Comparison of ENCODE assay signal across 9 cellular contexts in genomic region chr3:143084856-143085731, GRCh38. TPM values are rescaled to one million over a fixed set of nuclear protein-coding genes. Genes with fewer than 3 reads are reported as not detected.
A peak's percentile ranks its signal among the peaks of the same experiment; 100 is the strongest.
DNase-seq lines count a peak whose midpoint lies in the region; ATAC-seq, FAIRE-seq and TF ChIP-seq lines count a peak whose summit lies in the region.
"Had no signal": no experiment of that assay in that cellular context is flagged by ENCODE, and none has a peak within 500 bp of the region (broad histone marks: within the 10 kb centered on the region; RNA-seq: fewer than 3 reads in every experiment).

No MANE protein-coding gene starts in this region.

- TF ChIP-seq EP300 in transverse colon (IDR thresholded peaks at IDR 0.05; ENCODE audit: low read depth) = no peak

- intact Hi-C loops in transverse colon (cut with DNase I; ENCODE audit: low total_unique reads) = no loop called here

- FAIRE-seq in urothelium cell line (lab: Jason Lieb, UNC) = no peak
- FAIRE-seq: colon had no signal

- H3K4me3 Mint-ChIP-seq in IgD-negative memory B cell (peak overlapping the region in 3 of 4 donors; percentile 34 to 87 (median 68)), endothelial cell (ENCODE audit: unreplicated experiment) (peak overlapping the region; percentile 57)

- H3K4me1 Mint-ChIP-seq in IgD-negative memory B cell = peaks cover 13 to 26% (median 19%) of the 10 kb centered on the region in 3 donors
- no peaks in the 10 kb centered on the region for H3K4me1 Mint-ChIP-seq in endothelial cell (ENCODE audit: unreplicated experiment)

- H3K27me3 Mint-ChIP-seq in IgD-negative memory B cell (no peaks in the 10 kb centered on the region), endothelial cell (ENCODE audit: unreplicated experiment) (peaks cover 12% of the 10 kb centered on the region)

- H3K27me3 ChIP-seq in transverse colon = no peaks in the 10 kb centered on the region

- peak overlapping the region in 1 of 3 donors; percentile 62 for H3K27ac Mint-ChIP-seq in IgD-negative memory B cell
- H3K27ac Mint-ChIP-seq in endothelial cell (ENCODE audit: unreplicated experiment) = no peak overlapping the region

- no peaks in the 10 kb centered on the region for H3K36me3 ChIP-seq in transverse colon

- peak; percentile 60 for DNase-seq in EL
- DNase-seq in endothelial cell (ENCODE audit: low spot score) = no peak
- DNase-seq in urothelium cell line (ENCODE audit: low spot score) = no peak
- no peak for DNase-seq in retina
- DNase-seq in effector CD4-positive, alpha-beta T cell = no peak
- DNase-seq in transverse colon = no peak

- peaks cover 2% of the 10 kb centered on the region for H3K36me3 Mint-ChIP-seq in IgD-negative memory B cell
- peaks cover 7% of the 10 kb centered on the region for H3K36me3 Mint-ChIP-seq in endothelial cell (ENCODE audit: low read depth, unreplicated experiment)

- no peak for TF ChIP-seq CTCF in endothelial cell (IDR thresholded peaks at IDR 0.05; ENCODE audit: unreplicated experiment)
- TF ChIP-seq CTCF in transverse colon (IDR thresholded peaks at IDR 0.05) = no peak

- 85 to 91% methylated on average over 6 to 17 of the region's 17 CpGs for WGBS in transverse colon (ENCODE audit: low coverage in 1 of 2), 2 donors

- H3K9me3 ChIP-seq in transverse colon = no peaks in the 10 kb centered on the region

- no peaks in the 10 kb centered on the region for H3K4me1 ChIP-seq in transverse colon

- H3K27ac ChIP-seq in transverse colon = no peak overlapping the region

- H3K9me3 Mint-ChIP-seq in IgD-negative memory B cell (no peaks in the 10 kb centered on the region), endothelial cell (ENCODE audit: unreplicated experiment) (peaks cover 4% of the 10 kb centered on the region)

- in situ Hi-C loops in transverse colon (cut with MboI; ENCODE audit: low pct_ligation_motif_present in 1 of 4, low pct_unique_long_range_greater_than_20kb in 1 of 4, low sequenced_read_pairs in 3 of 4) = no loop called here

- no peak for TF ChIP-seq POLR2A in transverse colon (IDR thresholded peaks at IDR 0.05)

- H3K4me3 ChIP-seq in transverse colon = no peak overlapping the region

- peak; percentile 55 for ATAC-seq in GM21447 (IDR thresholded peaks at IDR 0.05; ENCODE audit: unreplicated experiment)

RNA-seq across cellular contexts. Expression of gene CHST2, which starts 34.5 kb away (rescaled TPM):
- 7.8 TPM for polyA plus RNA-seq in IgD-negative memory B cell
- total RNA-seq in endothelial cell (ENCODE audit: unreplicated experiment) (12.9 TPM), transverse colon (1 to 10 TPM in 3 of 4 donors, under 1 TPM in 1; 0.75 to 8.8 (median 3.0) TPM)
